Comparison of ENCODE assay signal across 13 cellular contexts in genomic region chr2:29042581-29043075, GRCh38. TPM values are rescaled to one million over a fixed set of nuclear protein-coding genes. Genes with fewer than 3 reads are reported as not detected.
DNase-seq lines count a peak whose midpoint lies in the region; ATAC-seq and TF ChIP-seq lines count a peak whose summit lies in the region.
"Had no signal": no experiment of that assay in that cellular context is flagged by ENCODE, and none has a peak within 500 bp of the region (broad histone marks: within the 10 kb centered on the region; RNA-seq: fewer than 3 reads in every experiment).

No MANE protein-coding gene starts in this region.

- TF ChIP-seq CTCF in choroid plexus epithelial cell (conservative IDR thresholded peaks at IDR 0.05; ENCODE audit: low read depth, low read length) (peak; percentile 11), nephron (IDR thresholded peaks at IDR 0.05; ENCODE audit: unreplicated experiment in 3 of 3) (no peak)

- POLR2A ChIA-PET in T-cell (lab: Charles Lee), result no interaction called here

- H3K27ac Mint-ChIP-seq in nephron (peak overlapping the region; percentile 61 to 68 (median 62)), T-cell (no peak overlapping the region)
- H3K27ac Mint-ChIP-seq: CD4-positive, CD25-positive, alpha-beta regulatory T cell; type B pancreatic cell had no signal

- H3K27me3 Mint-ChIP-seq in nephron (ENCODE audit: low read depth), result peaks cover 24% of the 10 kb centered on the region
- H3K27me3 Mint-ChIP-seq in T-cell, result no peaks in the 10 kb centered on the region
- H3K27me3 Mint-ChIP-seq: CD4-positive, CD25-positive, alpha-beta regulatory T cell; type B pancreatic cell had no signal

- peak overlapping the region in 2 of 3 experiments; percentile 7 to 11 for H3K4me3 Mint-ChIP-seq in nephron
- no peak overlapping the region for H3K4me3 Mint-ChIP-seq in T-cell
- H3K4me3 Mint-ChIP-seq: CD4-positive, CD25-positive, alpha-beta regulatory T cell; type B pancreatic cell had no signal

- no peak for ATAC-seq in T-cell (replicated peaks in 1 of 4)

- H3K9me3 Mint-ChIP-seq in nephron (no peaks in the 10 kb centered on the region), T-cell (no peaks in the 10 kb centered on the region)
- H3K9me3 Mint-ChIP-seq: CD4-positive, CD25-positive, alpha-beta regulatory T cell; type B pancreatic cell had no signal

- DNase-seq in DMS 273 (lab: John Stamatoyannopoulos, UW; ENCODE audit: unreplicated experiment), result peak; percentile 91
- DNase-seq in NCI-H2227 (lab: John Stamatoyannopoulos, UW; ENCODE audit: unreplicated experiment), result peak; percentile 63
- DNase-seq in choroid plexus epithelial cell (ENCODE audit: low read depth), result peak; percentile 78
- DNase-seq in stimulated activated naive CD4-positive, alpha-beta T cell treated with Interleukin-2 at 50 U/mL for 16 hours (lab: John Stamatoyannopoulos, UW), result no peak
- no peak for DNase-seq in T-cell
- no peak for DNase-seq in HT-29 (ENCODE audit: low spot score)
- no peak for DNase-seq in COLO829 (ENCODE audit: low spot score)
- DNase-seq: activated effector memory CD4-positive, alpha-beta T cell treated with Interleukin-2 at 50 U/mL for 16 hours; CD4-positive, CD25-positive, alpha-beta regulatory T cell; sigmoid colon had no signal

- H3K4me1 Mint-ChIP-seq in nephron (peaks cover 52% of the 10 kb centered on the region), T-cell (no peaks in the 10 kb centered on the region)
- H3K4me1 Mint-ChIP-seq: CD4-positive, CD25-positive, alpha-beta regulatory T cell had no signal

- CTCF ChIA-PET in T-cell (lab: Charles Lee), result no interaction called here

- no peak overlapping the region for H3K4me3 ChIP-seq in choroid plexus epithelial cell (ENCODE audit: low read depth, low read length)
- H3K4me3 ChIP-seq: sigmoid colon, SJSA1 had no signal

- H3K36me3 Mint-ChIP-seq in nephron (ENCODE audit: low read depth), result no peaks in the 10 kb centered on the region
- H3K36me3 Mint-ChIP-seq in T-cell, result no peaks in the 10 kb centered on the region
- H3K36me3 Mint-ChIP-seq: CD4-positive, CD25-positive, alpha-beta regulatory T cell; type B pancreatic cell had no signal

RNA-seq across cellular contexts. Expression of gene PCARE, which starts 31.7 kb away (rescaled TPM):
- not detected for total RNA-seq in T-cell
- not detected in 2 replicates for total RNA-seq in HT-29 (2014; rRNA removed; shearing (Covaris generic))
- total RNA-seq: CD4-positive, CD25-positive, alpha-beta regulatory T cell; SJSA1 had no signal

Comparison
In these comparisons a context has a peak if more than half of its experiments do, and no peak if none do; other contexts are left out.
1. DNase-seq: peak in DMS 273 (single experiment), NCI-H2227 (single experiment) and choroid plexus epithelial cell (single experiment); none in stimulated activated naive CD4-positive, alpha-beta T cell treated with Interleukin-2 at 50 U/mL for 16 hours (single experiment), T-cell (0 of 34), HT-29 (single experiment) and COLO829 (single experiment).
2. H3K27ac Mint-ChIP-seq: peak in nephron (3 of 3); none in T-cell (0 of 2).
3. H3K4me3 Mint-ChIP-seq: peak in nephron (2 of 3); none in T-cell (0 of 3).